Comparison of ENCODE assay signal across 8 cellular contexts in genomic region chr3:184712248-184712559, GRCh38. TPM values are rescaled to one million over a fixed set of nuclear protein-coding genes. Genes with fewer than 3 reads are reported as not detected.
DNase-seq lines count a peak whose midpoint lies in the region; ATAC-seq and TF ChIP-seq lines count a peak whose summit lies in the region.

No MANE protein-coding gene starts in this region.

- H3K4me3 ChIP-seq in left lung = peak overlapping the region; percentile 70 to 83
- H3K4me3 ChIP-seq in tibial artery = peak overlapping the region; percentile 60 to 96

- no peak for DNase-seq in activated CD4-positive, CD25-positive, alpha-beta regulatory T cell treated with anti-CD3 and anti-CD28 coated beads, Interleukin-2, amount 50 U/mL, for 72 hours
- DNase-seq in left lung = no peak
- DNase-seq in tibial artery = no peak
- DNase-seq in NCI-H146 (lab: John Stamatoyannopoulos, UW) = no peak

- peak overlapping the region; percentile 99 for H3K4me3 Mint-ChIP-seq in activated naive CD8-positive, alpha-beta T cell

- peaks cover 30% of the 10 kb centered on the region for H3K4me1 Mint-ChIP-seq in activated naive CD8-positive, alpha-beta T cell (ENCODE audit: low read depth)

- H3K4me1 ChIP-seq in left lung = peaks cover 15 to 38% of the 10 kb centered on the region in 2 donors
- H3K4me1 ChIP-seq in tibial artery = peaks cover 0 to 33% (median 19%) of the 10 kb centered on the region in 4 donors

- H3K27ac ChIP-seq in left lung (peak overlapping the region; percentile 88 to 94), tibial artery (peak overlapping the region; percentile 82 to 99)

- H3K36me3 Mint-ChIP-seq in activated naive CD8-positive, alpha-beta T cell = peaks cover 12% of the 10 kb centered on the region

- ATAC-seq in activated CD4-positive, CD25-positive, alpha-beta regulatory T cell treated with anti-CD3 and anti-CD28 coated beads, Interleukin-2, amount 50 U/mL, for 24 hours = peak; percentile 18 to 21
- peak; percentile 20 for ATAC-seq in HG03095 (IDR thresholded peaks at IDR 0.05; ENCODE audit: unreplicated experiment)
- no peak for ATAC-seq in left lung
- ATAC-seq in GM18520 (IDR thresholded peaks at IDR 0.05; ENCODE audit: unreplicated experiment) = no peak

- H3K27me3 ChIP-seq in left lung (no peaks in the 10 kb centered on the region), tibial artery (no peaks in the 10 kb centered on the region)

- TF ChIP-seq CTCF in left lung (IDR thresholded peaks at IDR 0.05) = no peak
- no peak for TF ChIP-seq CTCF in tibial artery (IDR thresholded peaks at IDR 0.05)

- H3K27ac Mint-ChIP-seq in activated naive CD8-positive, alpha-beta T cell = peak overlapping the region; percentile 69

- H3K36me3 ChIP-seq in left lung (no peaks in the 10 kb centered on the region), tibial artery (peaks cover 0 to 6% (median 0%) of the 10 kb centered on the region in 3 donors)

- H3K9me3 Mint-ChIP-seq in activated naive CD8-positive, alpha-beta T cell (ENCODE audit: low read depth) = no peaks in the 10 kb centered on the region

- intact Hi-C loops in left lung (cut with DNase I) = no loop called here
- intact Hi-C loops in tibial artery (cut with DNase I; ENCODE audit: low total_unique reads) = loop anchor here (5.0 kb wide), 1 partner anchor 145 kb away; no protein-coding TSS in a partner anchor

- no peaks in the 10 kb centered on the region for H3K27me3 Mint-ChIP-seq in activated naive CD8-positive, alpha-beta T cell

- H3K9me3 ChIP-seq in left lung = no peaks in the 10 kb centered on the region
- H3K9me3 ChIP-seq in tibial artery = no peaks in the 10 kb centered on the region

RNA-seq across cellular contexts. Expression of gene MAGEF1, which starts 0.3 kb away (rescaled TPM):
- 10 to 100 TPM; 27.8 to 34.8 TPM for total RNA-seq in left lung

Comparison
In these comparisons a context has a peak if more than half of its experiments do, and no peak if none do; other contexts are left out.
1. ATAC-seq: peak in activated CD4-positive, CD25-positive, alpha-beta regulatory T cell treated with anti-CD3 and anti-CD28 coated beads, Interleukin-2, amount 50 U/mL, for 24 hours (2 of 2) and HG03095 (single experiment); none in left lung (single experiment) and GM18520 (single experiment).